ENCODE assay signal across 8 cellular contexts in the genomic region with DNA sequence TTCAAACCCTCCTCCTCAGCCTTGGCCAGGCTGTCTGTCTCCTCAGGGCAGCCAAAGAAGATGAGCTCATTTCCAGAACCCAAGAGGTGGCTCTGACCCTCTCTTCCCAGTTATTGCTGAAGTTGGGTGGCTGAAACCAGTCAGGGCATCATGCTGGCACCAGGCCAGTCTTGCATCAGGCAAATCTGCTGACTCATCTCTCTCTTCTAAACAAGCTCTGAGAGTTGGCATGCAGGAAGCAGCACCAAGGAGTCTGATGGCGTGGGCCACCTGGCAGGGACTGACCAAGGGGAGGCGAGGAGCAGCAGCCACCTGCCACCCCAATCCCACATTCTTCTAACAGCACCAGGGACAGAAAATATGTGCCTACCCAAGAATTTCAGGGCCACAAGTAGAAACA.
A peak's percentile ranks its signal among the peaks of the same experiment; 100 is the strongest.
DNase-seq lines count a peak whose midpoint lies in the region; ATAC-seq lines count a peak whose summit lies in the region.

No MANE protein-coding gene starts in this region.

- peak; percentile 95 for DNase-seq in COLO668 (lab: John Stamatoyannopoulos, UW; ENCODE audit: unreplicated experiment)
- DNase-seq in HT1080 (ENCODE audit: low read depth): peak; percentile 86
- DNase-seq in T1000 (lab: John Stamatoyannopoulos, UW): peak; percentile 3
- peak; percentile 54 for DNase-seq in kidney glomerular epithelial cell (lab: John Stamatoyannopoulos, UW)
- DNase-seq in activated CD4-positive, CD25-positive, alpha-beta regulatory T cell (lab: John Stamatoyannopoulos, UW): no peak

- ATAC-seq in GM18511 (IDR thresholded peaks at IDR 0.05; ENCODE audit: unreplicated experiment) (no peak), HG03139 (IDR thresholded peaks at IDR 0.05; ENCODE audit: unreplicated experiment) (no peak), GM18517 (IDR thresholded peaks at IDR 0.05; ENCODE audit: unreplicated experiment) (no peak)

Comparison
In these comparisons a context has a peak if more than half of its experiments do, and no peak if none do; other contexts are left out.
1. DNase-seq: peak in COLO668 (single experiment), HT1080 (single experiment), T1000 (single experiment) and kidney glomerular epithelial cell (single experiment); none in activated CD4-positive, CD25-positive, alpha-beta regulatory T cell (0 of 4).